8 cellular contexts compared by ENCODE assay signal in genomic region chr3:42502429-42503250, GRCh38. TPM values are rescaled to one million over a fixed set of nuclear protein-coding genes. Genes with fewer than 3 reads are reported as not detected.
A peak's percentile ranks its signal among the peaks of the same experiment; 100 is the strongest.
DNase-seq lines count a peak whose midpoint lies in the region; ATAC-seq and TF ChIP-seq lines count a peak whose summit lies in the region.

Gene VIPR1 (plus strand): TSS chr3:42502643. CDS start chr3:42502736, 93 bp downstream.

- H3K4me3 ChIP-seq in SU-DHL-6 (ENCODE audit: insufficient read depth, low read length, poor library complexity, severe bottlenecking) (peak within 1 kb of the TSS; percentile 44), right atrium auricular region (peak within 1 kb of the TSS; percentile 39 to 60), psoas muscle (peak within 1 kb of the TSS; percentile 61), urinary bladder (ENCODE audit: low read depth, low read length) (peak within 1 kb of the TSS; percentile 56)

- TF ChIP-seq CTCF in SU-DHL-6 (IDR thresholded peaks at IDR 0.05; ENCODE audit: insufficient read depth, low read length, poor library complexity, severe bottlenecking) (no peak), right atrium auricular region (IDR thresholded peaks at IDR 0.05) (no peak), psoas muscle (IDR thresholded peaks at IDR 0.05) (no peak)

- POLR2A ChIA-PET in activated naive CD8-positive, alpha-beta T cell treated with anti-CD3 and anti-CD28 coated beads, Interleukin-2, amount 10 ng/mL, durations not matched to agents 7 days and 5 days (lab: Charles Lee) = interaction anchor here (0.7 to 2.4 kb wide), 12 partner anchors 9 to 135 kb away, joined by 3 to 14 read pairs (median 4); partner anchors contain the start of gene NKTR

- H3K36me3 ChIP-seq in SU-DHL-6 (ENCODE audit: low read length) (no peaks in the 10 kb centered on the region), right atrium auricular region (no peaks in the 10 kb centered on the region), psoas muscle (ENCODE audit: insufficient read depth in 1 of 2, low read depth in 1 of 2) (no peaks in the 10 kb centered on the region), urinary bladder (ENCODE audit: insufficient read depth) (no peaks in the 10 kb centered on the region)

- peak within 1 kb of the TSS; percentile 97 for H3K4me3 Mint-ChIP-seq in activated naive CD8-positive, alpha-beta T cell treated with anti-CD3 and anti-CD28 coated beads, Interleukin-2, amount 10 ng/mL, durations not matched to agents 7 days and 5 days

- H3K27me3 ChIP-seq in SU-DHL-6 (ENCODE audit: low read length) (no peaks in the 10 kb centered on the region), right atrium auricular region (no peaks in the 10 kb centered on the region), psoas muscle (ENCODE audit: insufficient read depth in 3 of 3, low read length in 2 of 3) (peaks cover 0 to 36% (median 15%) of the 10 kb centered on the region in 3 donors)

- peaks cover 30% of the 10 kb centered on the region for H3K27me3 Mint-ChIP-seq in activated naive CD8-positive, alpha-beta T cell treated with anti-CD3 and anti-CD28 coated beads, Interleukin-2, amount 10 ng/mL, durations not matched to agents 7 days and 5 days

- no peaks in the 10 kb centered on the region for H4K20me1 ChIP-seq in SU-DHL-6 (ENCODE audit: low read depth, low read length)

- no peaks in the 10 kb centered on the region for H3F3A ChIP-seq in SU-DHL-6 (ENCODE audit: insufficient read depth)

- no peaks in the 10 kb centered on the region for H3K9me2 ChIP-seq in SU-DHL-6 (replicated peaks; ENCODE audit: insufficient read depth, low read length)

- ATAC-seq in GM21825 (IDR thresholded peaks at IDR 0.05; ENCODE audit: unreplicated experiment) (peak; percentile 94), psoas muscle (peak; percentile 75 to 86 (median 83))
- peak; percentile 94 for ATAC-seq in activated naive CD8-positive, alpha-beta T cell treated with anti-CD3 and anti-CD28 coated beads, Interleukin-2, amount 10 ng/mL, durations not matched to agents 7 days and 5 days (ENCODE audit: low read depth)

- H3K4me1 ChIP-seq in right atrium auricular region (peaks cover 0 to 31% of the 10 kb centered on the region in 2 donors), psoas muscle (peaks cover 8% of the 10 kb centered on the region), urinary bladder (ENCODE audit: insufficient read depth) (no peaks in the 10 kb centered on the region)

- peak within 1 kb of the TSS; percentile 22; the same call in 1 of the 2 replicates for H3K9ac ChIP-seq in SU-DHL-6 (ENCODE audit: low read length)

- H3K9me3 ChIP-seq in SU-DHL-6 (ENCODE audit: insufficient read depth, low read length) (no peaks in the 10 kb centered on the region), right atrium auricular region (no peaks in the 10 kb centered on the region), psoas muscle (no peaks in the 10 kb centered on the region)

- H2AFZ ChIP-seq in SU-DHL-6 (ENCODE audit: low read depth, low read length, severe bottlenecking) = peak within 1 kb of the TSS; percentile 73

- DNase-seq in EH (ENCODE audit: low read depth) (peak; percentile 27), LoVo (ENCODE audit: low spot score) (peak; percentile 93), right atrium auricular region (ENCODE audit: low spot score) (peak; percentile 62), psoas muscle (peak; percentile 63 to 73)
- DNase-seq in activated naive CD8-positive, alpha-beta T cell treated with anti-CD3 and anti-CD28 coated beads, Interleukin-2, amount 10 ng/mL, durations not matched to agents 7 days and 5 days = peak; percentile 94

- H3K4me1 Mint-ChIP-seq in activated naive CD8-positive, alpha-beta T cell treated with anti-CD3 and anti-CD28 coated beads, Interleukin-2, amount 10 ng/mL, durations not matched to agents 7 days and 5 days = peaks cover 26% of the 10 kb centered on the region

- H3K79me2 ChIP-seq in SU-DHL-6 (ENCODE audit: insufficient read depth, low read length) = no peaks in the 10 kb centered on the region

- no peak within 1 kb of the TSS for H3K27ac ChIP-seq in SU-DHL-6 (ENCODE audit: low read depth, low read length)
- peak within 1 kb of the TSS in 1 of 2 donors; percentile 60 for H3K27ac ChIP-seq in right atrium auricular region
- no peak within 1 kb of the TSS for H3K27ac ChIP-seq in psoas muscle
- H3K27ac ChIP-seq in urinary bladder (ENCODE audit: low read depth) = no peak within 1 kb of the TSS

- peak within 1 kb of the TSS; percentile 54 for H3K4me2 ChIP-seq in SU-DHL-6 (ENCODE audit: low read depth, low read length, poor library complexity, severe bottlenecking)

- peak within 1 kb of the TSS; percentile 72 for H3K27ac Mint-ChIP-seq in activated naive CD8-positive, alpha-beta T cell treated with anti-CD3 and anti-CD28 coated beads, Interleukin-2, amount 10 ng/mL, durations not matched to agents 7 days and 5 days

- H3K36me3 Mint-ChIP-seq in activated naive CD8-positive, alpha-beta T cell treated with anti-CD3 and anti-CD28 coated beads, Interleukin-2, amount 10 ng/mL, durations not matched to agents 7 days and 5 days = no peaks in the 10 kb centered on the region

- WGBS in psoas muscle, 3 donors = 8 to 10% (median 9%) methylated on average over 49 to 69 of the region's 69 CpGs
- 7% methylated on average over 69 of the region's 69 CpGs for WGBS in urinary bladder

- no peaks in the 10 kb centered on the region for H3K9me3 Mint-ChIP-seq in activated naive CD8-positive, alpha-beta T cell treated with anti-CD3 and anti-CD28 coated beads, Interleukin-2, amount 10 ng/mL, durations not matched to agents 7 days and 5 days

- intact Hi-C loops in psoas muscle (cut with DNase I) = no loop called here

RNA-seq across cellular contexts. Expression of gene VIPR1, which starts in this region (rescaled TPM):
- 10 to 100 TPM; 22.3 to 26.9 TPM for total RNA-seq in activated naive CD8-positive, alpha-beta T cell treated with anti-CD3 and anti-CD28 coated beads, Interleukin-2, amount 10 ng/mL, durations not matched to agents 7 days and 5 days
- total RNA-seq in right atrium auricular region (10 to 100 TPM in 1 of 2 donors, 1 to 10 TPM in 1; 6.2 to 21.0 TPM), psoas muscle (1 to 10 TPM in 2 of 4 donors, under 1 TPM in 2; 0.37 to 1.8 (median 1.0) TPM), urinary bladder (5.2 TPM)
- polyA plus RNA-seq in psoas muscle (under 1 TPM; 0.28 to 0.95 (median 0.69) TPM), urinary bladder (6.2 TPM)

Comparison
In these comparisons a context has a peak if more than half of its experiments do, and no peak if none do; other contexts are left out.
1. DNase-seq: peak in every context shown above with its lines; median percentile 94 in activated naive CD8-positive, alpha-beta T cell treated with anti-CD3 and anti-CD28 coated beads, Interleukin-2, amount 10 ng/mL, durations not matched to agents 7 days and 5 days; 93 in LoVo; 68 in psoas muscle; 62 in right atrium auricular region; 27 in EH.